12 cellular contexts compared by ENCODE assay signal in genomic region chr18:35024965-35025364, GRCh38. TPM values are rescaled to one million over a fixed set of nuclear protein-coding genes. Genes with fewer than 3 reads are reported as not detected.
A peak's percentile ranks its signal among the peaks of the same experiment; 100 is the strongest.
DNase-seq lines count a peak whose midpoint lies in the region; ATAC-seq and TF ChIP-seq lines count a peak whose summit lies in the region.
"Had no signal": no experiment of that assay in that cellular context is flagged by ENCODE, and none has a peak within 500 bp of the region (broad histone marks: within the 10 kb centered on the region; RNA-seq: fewer than 3 reads in every experiment).

No MANE protein-coding gene starts in this region.

- H3K27me3 Mint-ChIP-seq in activated T-cell treated with anti-CD3 and anti-CD28 coated beads, Interleukin-2, amount 50 U/mL, for 24 hours, result no peaks in the 10 kb centered on the region

- H3K36me3 ChIP-seq in brain microvascular endothelial cell (replicated peaks) (no peaks in the 10 kb centered on the region), gastrocnemius medialis (no peaks in the 10 kb centered on the region)
- H3K36me3 ChIP-seq: suprapubic skin had no signal

- in situ Hi-C loops in brain microvascular endothelial cell (cut with HindIII; ENCODE audit: low pct_ligation_motif_present, low sequenced_read_pairs) (no loop called here), gastrocnemius medialis (cut with MboI; ENCODE audit: low sequenced_read_pairs in 4 of 4) (loop anchor here in 2 of 4 donors (25.0 kb wide), 1 partner anchor 337 kb away; no protein-coding TSS in a partner anchor)

- H3K4me3 Mint-ChIP-seq in activated T-cell treated with anti-CD3 and anti-CD28 coated beads, Interleukin-2, amount 50 U/mL, for 24 hours, result no peak overlapping the region
- H3K4me3 Mint-ChIP-seq: activated B cell treated with CpG ODN at 0.5 μM for 24 hours had no signal

- TF ChIP-seq POLR2A in gastrocnemius medialis (IDR thresholded peaks at IDR 0.05), result no peak

- DNase-seq in DMS79 treated with DMSO at 0.1 percent for 48 hours (lab: John Stamatoyannopoulos, UW) (peak; percentile 81), brain microvascular endothelial cell (peak; percentile 34), iris pigment epithelial cell (ENCODE audit: low read depth) (peak; percentile 55), gastrocnemius medialis (peak; percentile 66 to 79), NCI-H146 (lab: John Stamatoyannopoulos, UW) (no peak)
- DNase-seq in activated T-cell treated with anti-CD3 and anti-CD28 coated beads, Interleukin-2, amount 50 U/mL, for 24 hours, result no peak
- DNase-seq: activated B cell treated with CpG ODN at 0.5 μM for 24 hours; activated naive CD4-positive, alpha-beta T cell treated with Interleukin-2 at 50 U/mL for 16 hours; NCI-H1417 had no signal

- TF ChIP-seq CTCF in brain microvascular endothelial cell (IDR thresholded peaks at IDR 0.05; ENCODE audit: low read depth, low read length, missing control alignments) (no peak), gastrocnemius medialis (IDR thresholded peaks at IDR 0.05 in 4 of 5, conservative IDR thresholded peaks at IDR 0.05 in 1 of 5) (no peak)

- peaks cover 29% of the 10 kb centered on the region for H3K4me1 Mint-ChIP-seq in activated T-cell treated with anti-CD3 and anti-CD28 coated beads, Interleukin-2, amount 50 U/mL, for 24 hours (ENCODE audit: low read depth)

- no peaks in the 10 kb centered on the region for H3K36me3 Mint-ChIP-seq in activated T-cell treated with anti-CD3 and anti-CD28 coated beads, Interleukin-2, amount 50 U/mL, for 24 hours (ENCODE audit: low read depth)

- no peak overlapping the region for H3K27ac ChIP-seq in brain microvascular endothelial cell
- H3K27ac ChIP-seq in gastrocnemius medialis, result peak overlapping the region; percentile 35 to 63 (median 52)
- H3K27ac ChIP-seq: suprapubic skin had no signal

- peaks cover 70 to 77% of the 10 kb centered on the region in 2 donors for H3K4me1 ChIP-seq in gastrocnemius medialis

- H3K4me3 ChIP-seq in brain microvascular endothelial cell (ENCODE audit: low read depth, low read length), result no peak overlapping the region
- no peak overlapping the region for H3K4me3 ChIP-seq in gastrocnemius medialis
- H3K4me3 ChIP-seq: suprapubic skin had no signal

- H3K27me3 ChIP-seq in brain microvascular endothelial cell (replicated peaks) (no peaks in the 10 kb centered on the region), gastrocnemius medialis (no peaks in the 10 kb centered on the region)
- H3K27me3 ChIP-seq: suprapubic skin had no signal

- intact Hi-C loops in gastrocnemius medialis (cut with DNase I; ENCODE audit: low total_unique reads), result no loop called here

- no peaks in the 10 kb centered on the region for H3K9me3 ChIP-seq in gastrocnemius medialis
- H3K9me3 ChIP-seq: suprapubic skin had no signal

- ATAC-seq in gastrocnemius medialis (peak; percentile 82 to 83), GM21526 (IDR thresholded peaks at IDR 0.05; ENCODE audit: low FRiP score, unreplicated experiment) (no peak), GM21528 (IDR thresholded peaks at IDR 0.05; ENCODE audit: low FRiP score, unreplicated experiment) (no peak)

- H3K27ac Mint-ChIP-seq in activated T-cell treated with anti-CD3 and anti-CD28 coated beads, Interleukin-2, amount 50 U/mL, for 24 hours, result no peak overlapping the region
- H3K27ac Mint-ChIP-seq: activated B cell treated with CpG ODN at 0.5 μM for 24 hours had no signal

- H3K9me3 Mint-ChIP-seq in activated T-cell treated with anti-CD3 and anti-CD28 coated beads, Interleukin-2, amount 50 U/mL, for 24 hours, result no peaks in the 10 kb centered on the region
- H3K9me3 Mint-ChIP-seq: activated B cell treated with CpG ODN at 0.5 μM for 24 hours had no signal

RNA-seq across cellular contexts. Expression of gene MAPRE2, which starts 16.2 kb away (rescaled TPM):
- 10 to 100 TPM; 21.3 to 46.2 (median 34.4) TPM for total RNA-seq in gastrocnemius medialis

Comparison
In these comparisons a context has a peak if more than half of its experiments do, and no peak if none do; other contexts are left out.
1. DNase-seq: peak in DMS79 treated with DMSO at 0.1 percent for 48 hours (single experiment), brain microvascular endothelial cell (single experiment), iris pigment epithelial cell (single experiment) and gastrocnemius medialis (2 of 2); none in NCI-H146 (single experiment) and activated T-cell treated with anti-CD3 and anti-CD28 coated beads, Interleukin-2, amount 50 U/mL, for 24 hours (single experiment).
2. ATAC-seq: peak in gastrocnemius medialis (2 of 2); none in GM21526 (single experiment) and GM21528 (single experiment).